ENCODE assay signal across 18 cellular contexts in the genomic region with DNA sequence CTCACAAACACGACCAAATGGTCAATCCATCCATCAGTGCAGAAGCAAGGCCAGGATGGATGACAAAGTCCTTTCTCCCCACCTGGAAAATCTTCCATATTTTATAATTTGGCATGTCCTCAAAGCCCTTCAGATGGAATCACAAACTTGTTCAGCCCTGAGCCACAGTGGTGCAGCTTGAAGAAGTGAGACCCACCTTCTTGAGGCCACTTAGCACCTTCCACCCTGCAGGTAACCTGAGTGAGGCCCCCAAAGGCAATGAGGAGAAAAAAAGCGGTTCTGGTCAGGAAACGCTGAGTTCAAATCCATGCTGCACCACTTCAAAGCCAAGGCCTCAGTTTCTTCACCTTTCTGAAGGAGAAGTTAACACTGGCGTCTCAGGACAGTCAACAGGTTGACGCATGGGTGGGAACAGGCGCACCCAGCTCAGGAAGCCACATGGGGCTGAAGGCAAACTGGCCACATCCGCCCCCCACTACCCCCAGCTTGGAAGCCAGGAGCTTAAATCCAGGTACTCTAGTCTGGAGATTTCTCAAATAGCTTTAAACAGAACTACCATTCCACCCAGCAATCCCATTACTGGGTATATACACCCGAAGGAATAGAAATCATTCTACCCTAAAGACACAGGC.
DNase-seq lines count a peak whose midpoint lies in the region; ATAC-seq and TF ChIP-seq lines count a peak whose summit lies in the region.
"Had no signal": no experiment of that assay in that cellular context is flagged by ENCODE, and none has a peak within 500 bp of the region (broad histone marks: within the 10 kb centered on the region; RNA-seq: fewer than 3 reads in every experiment).

No MANE protein-coding gene starts in this region.

- H3K36me3 ChIP-seq in RWPE2 (ENCODE audit: low read depth) = no peaks in the 10 kb centered on the region

- no peak overlapping the region for H3K4me3 ChIP-seq in RWPE2 (ENCODE audit: severe bottlenecking)
- H3K4me3 ChIP-seq: A549, GM23248 had no signal

- no peak for TF ChIP-seq CTCF in RWPE2 (IDR thresholded peaks at IDR 0.05; ENCODE audit: poor library complexity, severe bottlenecking)
- no peak for TF ChIP-seq CTCF in RWPE1 (conservative IDR thresholded peaks at IDR 0.05; ENCODE audit: low read depth)

- H3K27ac ChIP-seq in RWPE2 (ENCODE audit: poor library complexity, severe bottlenecking) = no peak overlapping the region
- no peak overlapping the region for H3K27ac ChIP-seq in RWPE1
- H3K27ac ChIP-seq: 22Rv1, C4-2B, GM23248, HL-60 had no signal

- H3K27me3 ChIP-seq in RWPE2 (ENCODE audit: insufficient read depth, poor library complexity, severe bottlenecking) = no peaks in the 10 kb centered on the region

- POLR2A ChIA-PET in RWPE1 (lab: Yijun Ruan, JAX; ENCODE audit: low non-redundant PET) = no interaction called here

- H3K9me3 ChIP-seq in RWPE2 (ENCODE audit: severe bottlenecking) = no peaks in the 10 kb centered on the region
- H3K9me3 ChIP-seq: A549, Caco-2 had no signal

- CTCF ChIA-PET in RWPE1 (lab: Yijun Ruan, JAX) = no interaction called here

- peak; percentile 26 for DNase-seq in activated CD8-positive, alpha-beta memory T cell treated with anti-CD3 and anti-CD28 coated beads for 24 hours
- no peak for DNase-seq in activated CD8-positive, alpha-beta memory T cell treated with anti-CD3 and anti-CD28 coated beads, Interleukin-2, amount 50 U/mL, for 4 hours
- DNase-seq in RWPE2 (ENCODE audit: low spot score) = peak; percentile 29
- DNase-seq in islet precursor cell = peak; percentile 17
- peak; percentile 35 for DNase-seq in ureter (ENCODE audit: low spot score)
- DNase-seq in RWPE1 (ENCODE audit: low spot score) = no peak
- DNase-seq: AML-193; Caco-2; CD4-positive, alpha-beta T cell; GM23248; HCEC 1CT; HFFc6; IMR-90 had no signal

- peaks cover 37% of the 10 kb centered on the region for H3K4me1 ChIP-seq in RWPE2 (ENCODE audit: insufficient read depth, poor library complexity, severe bottlenecking)
- H3K4me1 ChIP-seq: Caco-2 had no signal

- ATAC-seq in RWPE2 (ENCODE audit: low read depth) = no peak
- ATAC-seq in HG03196 (IDR thresholded peaks at IDR 0.05; ENCODE audit: unreplicated experiment) = no peak

Comparison
In these comparisons a context has a peak if more than half of its experiments do, and no peak if none do; other contexts are left out.
1. DNase-seq: peak in activated CD8-positive, alpha-beta memory T cell treated with anti-CD3 and anti-CD28 coated beads for 24 hours (single experiment), RWPE2 (single experiment), islet precursor cell (single experiment) and ureter (single experiment); none in activated CD8-positive, alpha-beta memory T cell treated with anti-CD3 and anti-CD28 coated beads, Interleukin-2, amount 50 U/mL, for 4 hours (single experiment) and RWPE1 (single experiment).